In the genomic region with DNA sequence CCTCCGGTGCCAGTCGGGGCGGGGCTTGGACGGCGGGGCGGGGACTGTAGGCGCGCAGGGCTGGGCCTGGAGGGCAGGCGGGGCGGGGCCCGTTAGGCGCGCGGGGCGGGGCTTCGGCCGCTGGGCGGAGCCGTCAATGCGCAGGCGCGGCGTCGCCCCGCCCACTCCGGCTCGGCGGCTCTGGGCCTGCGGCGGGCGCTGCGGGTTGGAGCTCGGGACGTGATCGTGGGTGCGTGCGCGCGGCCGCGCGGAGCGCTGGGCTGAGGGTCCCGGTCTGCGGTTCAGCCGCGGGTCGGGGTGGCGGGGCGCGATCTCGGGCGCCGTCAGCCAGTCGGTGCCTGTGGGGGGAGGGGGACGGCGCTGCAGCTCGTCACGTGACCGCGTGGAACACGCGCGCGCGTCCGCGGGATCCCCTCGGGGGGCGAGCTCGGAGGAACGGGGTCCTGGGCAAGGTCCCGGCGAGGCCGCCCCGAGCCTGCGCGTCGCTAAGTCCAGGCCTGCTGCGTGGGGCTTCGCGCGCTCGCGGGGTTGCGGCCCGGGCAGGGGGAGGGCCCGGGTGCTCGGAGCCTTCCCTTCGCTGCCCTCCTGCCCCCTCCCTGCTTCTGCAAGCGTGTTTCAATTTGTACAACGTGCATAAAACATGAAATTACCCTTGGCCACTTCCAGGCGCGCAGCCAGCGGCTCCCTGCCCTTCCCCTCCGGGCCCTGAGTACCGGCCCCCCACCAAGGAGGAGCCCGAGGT, we compare ENCODE assay signal across 8 cellular contexts. TPM values are rescaled to one million over a fixed set of nuclear protein-coding genes. Genes with fewer than 3 reads are reported as not detected.
A peak's percentile ranks its signal among the peaks of the same experiment; 100 is the strongest.
DNase-seq lines count a peak whose midpoint lies in the region; ATAC-seq and TF ChIP-seq lines count a peak whose summit lies in the region.

A gene (plus strand): TSS at position 164 of the 742 bp plus-strand sequence. CDS start 595 bp downstream, outside the sequence.

- H3K27me3 Mint-ChIP-seq in IgD-negative memory B cell = no peaks in the 10 kb centered on the region

- TF ChIP-seq CTCF in epithelial cell of proximal tubule (conservative IDR thresholded peaks at IDR 0.05; ENCODE audit: low read depth, low read length) = no peak

- no peaks in the 10 kb centered on the region for H3K9me3 ChIP-seq in mucosa of rectum (ENCODE audit: control insufficient read depth in 2 of 2, low read length in 2 of 2)

- peak within 1 kb of the TSS; percentile 84 to 93 (median 88) for H3K4me3 Mint-ChIP-seq in IgD-negative memory B cell

- H3K27ac ChIP-seq in mucosa of rectum (ENCODE audit: low read depth in 2 of 2, low read length in 2 of 2) = peak within 1 kb of the TSS; percentile 91 to 94

- H3K36me3 Mint-ChIP-seq in IgD-negative memory B cell = peaks cover 3% of the 10 kb centered on the region

- H3K4me1 Mint-ChIP-seq in IgD-negative memory B cell = peaks cover 7 to 18% (median 9%) of the 10 kb centered on the region in 3 donors

- DNase-seq in DMS 273 (lab: John Stamatoyannopoulos, UW; ENCODE audit: unreplicated experiment) (peak; percentile 94), OCI-M2 (lab: John Stamatoyannopoulos, UW; ENCODE audit: unreplicated experiment) (peak; percentile 23), activated T-cell treated with anti-CD3 and anti-CD28 coated beads for 48 hours (ENCODE audit: low read depth) (peak; percentile 92), epithelial cell of proximal tubule (ENCODE audit: low read depth) (no peak)
- peak; percentile 83 to 85 for DNase-seq in stimulated activated CD8-positive, alpha-beta memory T cell treated with anti-CD3 and anti-CD28 coated beads, Interleukin-4, amount 100 ng/mL, for 4 hours (ENCODE audit: low read depth in 2 of 2, low spot score in 1 of 2)

- H3K4me3 ChIP-seq in epithelial cell of proximal tubule (ENCODE audit: low read depth, low read length) = peak within 1 kb of the TSS; percentile 91
- H3K4me3 ChIP-seq in mucosa of rectum (ENCODE audit: low read length in 2 of 2) = peak within 1 kb of the TSS; percentile 85 to 99

- H3K9ac ChIP-seq in mucosa of rectum (ENCODE audit: low read depth in 1 of 2, low read length in 2 of 2) = peak within 1 kb of the TSS; percentile 72 to 81

- H3K9me3 Mint-ChIP-seq in IgD-negative memory B cell = no peaks in the 10 kb centered on the region

- H3K27ac Mint-ChIP-seq in IgD-negative memory B cell = peak within 1 kb of the TSS; percentile 73 to 92 (median 83)

- peaks cover 9 to 10% of the 10 kb centered on the region in 2 donors for H3K4me1 ChIP-seq in mucosa of rectum (ENCODE audit: control insufficient read depth in 2 of 2, insufficient read depth in 2 of 2, low read length in 2 of 2)

- ATAC-seq in GM21528 (IDR thresholded peaks at IDR 0.05; ENCODE audit: low FRiP score, unreplicated experiment) = peak; percentile 75

- peaks cover 0 to 5% of the 10 kb centered on the region in 2 donors for H3K36me3 ChIP-seq in mucosa of rectum (ENCODE audit: control insufficient read depth in 2 of 2, insufficient read depth in 2 of 2, low read length in 2 of 2)

- no peaks in the 10 kb centered on the region for H3K27me3 ChIP-seq in mucosa of rectum (ENCODE audit: control insufficient read depth in 2 of 2, insufficient read depth in 2 of 2, low read length in 2 of 2)

RNA-seq across cellular contexts. Expression of the gene that starts here (rescaled TPM):
- 7.7 TPM for polyA plus RNA-seq in IgD-negative memory B cell
- 10.8 and 13.9 TPM in 2 replicates for total RNA-seq in epithelial cell of proximal tubule
